17 cellular contexts compared by ENCODE assay signal in the genomic region with DNA sequence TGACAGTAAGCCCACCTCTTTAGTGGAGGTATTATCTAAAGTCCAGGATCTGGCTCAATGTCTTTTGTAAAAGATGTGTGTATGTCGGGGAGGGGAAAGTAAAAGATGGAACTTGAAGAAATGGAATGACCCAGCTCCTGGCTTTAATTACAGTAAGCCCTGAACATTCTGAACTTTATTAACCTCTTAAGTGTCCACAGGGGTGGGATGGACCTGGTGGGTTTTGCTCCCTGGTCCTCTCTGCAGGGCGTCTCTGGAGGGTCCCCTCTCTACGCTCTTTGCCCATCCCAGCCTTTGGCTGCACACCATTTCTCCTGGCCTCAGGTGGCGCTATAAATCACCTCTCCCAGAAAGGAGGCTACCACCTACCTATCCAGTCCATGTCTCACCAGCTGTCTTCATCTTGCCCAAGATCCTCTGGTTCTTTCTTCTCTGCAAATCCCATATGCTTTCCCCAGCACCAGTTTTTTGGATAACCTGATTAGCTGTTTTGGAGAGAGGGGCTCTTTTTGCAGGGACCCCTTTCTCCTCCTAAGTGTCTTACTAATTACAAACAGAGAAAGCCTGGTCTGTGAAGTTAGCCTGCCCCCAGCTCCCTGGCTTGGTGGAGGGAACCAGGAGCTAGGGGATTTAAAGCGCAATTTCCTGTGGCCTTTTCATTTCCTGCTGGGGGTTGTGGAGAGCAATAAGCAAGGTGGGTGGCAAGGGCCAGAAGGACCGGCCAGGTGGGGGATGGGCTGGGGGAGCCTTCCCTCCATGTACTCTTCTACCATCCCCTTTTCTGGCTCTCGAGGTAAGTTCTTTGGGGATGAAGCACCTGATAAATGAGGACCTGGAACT. TPM values are rescaled to one million over a fixed set of nuclear protein-coding genes. Genes with fewer than 3 reads are reported as not detected.
A peak's percentile ranks its signal among the peaks of the same experiment; 100 is the strongest.
DNase-seq lines count a peak whose midpoint lies in the region; ATAC-seq and TF ChIP-seq lines count a peak whose summit lies in the region.
"Had no signal": no experiment of that assay in that cellular context is flagged by ENCODE, and none has a peak within 500 bp of the region (broad histone marks: within the 10 kb centered on the region; RNA-seq: fewer than 3 reads in every experiment).

No MANE protein-coding gene starts in this region.

- H3K4me3 ChIP-seq in endodermal cell (ENCODE audit: low read length) (no peak overlapping the region), uterus (no peak overlapping the region)
- H3K4me3 ChIP-seq: colonic mucosa had no signal

- TF ChIP-seq POLR2A in uterus (IDR thresholded peaks at IDR 0.05): no peak

- intact Hi-C loops in uterus (cut with DNase I; ENCODE audit: low total_unique reads): no loop called here

- H3K27ac ChIP-seq in endodermal cell (ENCODE audit: low read depth, low read length) (no peak overlapping the region), uterus (peak overlapping the region; percentile 23 to 57)
- H3K27ac ChIP-seq: colonic mucosa, HL-60 had no signal

- H3K9me3 ChIP-seq in endodermal cell (ENCODE audit: control insufficient read depth, low read length) (no peaks in the 10 kb centered on the region), uterus (no peaks in the 10 kb centered on the region)
- H3K9me3 ChIP-seq: colonic mucosa had no signal

- ATAC-seq in activated CD8-positive, alpha-beta memory T cell treated with anti-CD3 and anti-CD28 coated beads, Interleukin-2, amount 10 ng/mL, durations not matched to agents 7 days and 5 days: no peak
- ATAC-seq: activated CD4-positive, CD25-positive, alpha-beta regulatory T cell treated with anti-CD3 and anti-CD28 coated beads, Interleukin-2, amount 50 U/mL, for 24 hours had no signal

- no peak overlapping the region for H3K4me3 Mint-ChIP-seq in activated CD8-positive, alpha-beta memory T cell treated with anti-CD3 and anti-CD28 coated beads, Interleukin-2, amount 10 ng/mL, durations not matched to agents 7 days and 5 days
- no peak overlapping the region for H3K4me3 Mint-ChIP-seq in endodermal cell

- H3K27me3 ChIP-seq in endodermal cell (ENCODE audit: control insufficient read depth, insufficient read depth, low read length, poor library complexity, severe bottlenecking) (peaks cover 78% of the 10 kb centered on the region), uterus (peaks cover 0 to 4% of the 10 kb centered on the region in 2 donors)

- peaks cover 30% of the 10 kb centered on the region for H3K27me3 Mint-ChIP-seq in activated CD8-positive, alpha-beta memory T cell treated with anti-CD3 and anti-CD28 coated beads, Interleukin-2, amount 10 ng/mL, durations not matched to agents 7 days and 5 days
- H3K27me3 Mint-ChIP-seq in endodermal cell (ENCODE audit: insufficient read depth): peaks cover 23% of the 10 kb centered on the region

- H3K9me3 Mint-ChIP-seq in activated CD8-positive, alpha-beta memory T cell treated with anti-CD3 and anti-CD28 coated beads, Interleukin-2, amount 10 ng/mL, durations not matched to agents 7 days and 5 days (ENCODE audit: low read depth): no peaks in the 10 kb centered on the region
- no peaks in the 10 kb centered on the region for H3K9me3 Mint-ChIP-seq in endodermal cell

- TF ChIP-seq CTCF in endodermal cell (conservative IDR thresholded peaks at IDR 0.05): peak; percentile 72
- TF ChIP-seq CTCF in uterus (IDR thresholded peaks at IDR 0.05): no peak

- H3K36me3 ChIP-seq in endodermal cell (ENCODE audit: control insufficient read depth, insufficient read depth, low read length) (no peaks in the 10 kb centered on the region), uterus (no peaks in the 10 kb centered on the region)
- H3K36me3 ChIP-seq: colonic mucosa had no signal

- H3K4me1 ChIP-seq in endodermal cell (ENCODE audit: control insufficient read depth, insufficient read depth, low read length): no peaks in the 10 kb centered on the region
- H3K4me1 ChIP-seq in uterus: no peaks in the 10 kb centered on the region

- DNase-seq in activated CD8-positive, alpha-beta memory T cell treated with anti-CD3 and anti-CD28 coated beads, Interleukin-2, amount 10 ng/mL, durations not matched to agents 7 days and 5 days: no peak
- no peak for DNase-seq in activated CD8-positive, alpha-beta memory T cell treated with anti-CD3 and anti-CD28 coated beads, Interleukin-2, amount 50 U/mL, for 48 hours
- DNase-seq in NCI-H69 (lab: John Stamatoyannopoulos, UW) (peak; percentile 37), endodermal cell (peak; percentile 82), uterus (no peak), NCI-H1694 (lab: John Stamatoyannopoulos, UW) (no peak), kidney tubule cell (ENCODE audit: low spot score) (no peak)
- no peak for DNase-seq in stimulated activated naive CD4-positive, alpha-beta T cell treated with Interleukin-2 at 50 U/mL for 16 hours (lab: John Stamatoyannopoulos, UW)
- DNase-seq: ACHN; activated T-cell treated with anti-CD3 and anti-CD28 coated beads, Interleukin-2, amount 50 U/mL, for 1 hour; colonic mucosa; nucleus accumbens; OCI-M1 had no signal

- H3K9ac ChIP-seq in endodermal cell (ENCODE audit: extremely low read depth, low read length, poor library complexity, severe bottlenecking): no peak overlapping the region

- peaks cover 24% of the 10 kb centered on the region for H3K4me1 Mint-ChIP-seq in activated CD8-positive, alpha-beta memory T cell treated with anti-CD3 and anti-CD28 coated beads, Interleukin-2, amount 10 ng/mL, durations not matched to agents 7 days and 5 days
- H3K4me1 Mint-ChIP-seq in endodermal cell: peaks cover 16% of the 10 kb centered on the region

- peak overlapping the region; percentile 1 for H3K27ac Mint-ChIP-seq in activated CD8-positive, alpha-beta memory T cell treated with anti-CD3 and anti-CD28 coated beads, Interleukin-2, amount 10 ng/mL, durations not matched to agents 7 days and 5 days
- no peak overlapping the region for H3K27ac Mint-ChIP-seq in endodermal cell

- no peaks in the 10 kb centered on the region for H3K36me3 Mint-ChIP-seq in activated CD8-positive, alpha-beta memory T cell treated with anti-CD3 and anti-CD28 coated beads, Interleukin-2, amount 10 ng/mL, durations not matched to agents 7 days and 5 days
- no peaks in the 10 kb centered on the region for H3K36me3 Mint-ChIP-seq in endodermal cell (ENCODE audit: low read depth)

- WGBS in endodermal cell (ENCODE audit: insufficient coverage in 1 of 2, insufficient read length in 1 of 2), 2 experiments: 66 to 73% methylated on average over 4 to 6 of the region's 7 CpGs

- CTCF ChIA-PET in activated CD8-positive, alpha-beta memory T cell treated with anti-CD3 and anti-CD28 coated beads, Interleukin-2, amount 10 ng/mL, durations not matched to agents 7 days and 5 days (lab: Charles Lee): interaction anchor here (0.6 to 9.4 kb wide), 5 partner anchors 13 to 244 kb away, joined by 3 to 165 read pairs (median 20); partner anchors contain the start of gene ATP5MC2

RNA-seq across cellular contexts. Expression of gene CISTR, which starts 3.9 kb away (rescaled TPM):
- total RNA-seq in activated CD8-positive, alpha-beta memory T cell treated with anti-CD3 and anti-CD28 coated beads, Interleukin-2, amount 10 ng/mL, durations not matched to agents 7 days and 5 days: not detected
- total RNA-seq in endodermal cell (not detected), uterus (not detected)
- polyA plus RNA-seq in endodermal cell (2013, experiment 1 of 2): not detected
- not detected for polyA plus RNA-seq in endodermal cell (2013, experiment 2 of 2)
- total RNA-seq: colonic mucosa, lung microvascular endothelial cell, M059J had no signal

RNA-seq across cellular contexts. Expression of gene CALCOCO1, which starts 28.4 kb away (rescaled TPM):
- 10 to 100 TPM; 39.0 to 40.0 TPM for total RNA-seq in activated CD8-positive, alpha-beta memory T cell treated with anti-CD3 and anti-CD28 coated beads, Interleukin-2, amount 10 ng/mL, durations not matched to agents 7 days and 5 days
- total RNA-seq in endodermal cell: 10 to 100 TPM; 41.4 to 45.7 TPM
- polyA plus RNA-seq in endodermal cell (2013, experiment 1 of 2): 72.2 TPM
- polyA plus RNA-seq in endodermal cell (2013, experiment 2 of 2): 59.0 TPM
- 100 to 1,000 TPM; 121 to 219 (median 152) TPM for total RNA-seq in uterus

Comparison
In these comparisons a context has a peak if more than half of its experiments do, and no peak if none do; other contexts are left out.
1. DNase-seq: peak in NCI-H69 (single experiment) and endodermal cell (single experiment); none in activated CD8-positive, alpha-beta memory T cell treated with anti-CD3 and anti-CD28 coated beads, Interleukin-2, amount 10 ng/mL, durations not matched to agents 7 days and 5 days (single experiment), activated CD8-positive, alpha-beta memory T cell treated with anti-CD3 and anti-CD28 coated beads, Interleukin-2, amount 50 U/mL, for 48 hours (single experiment), uterus (0 of 2), NCI-H1694 (single experiment), stimulated activated naive CD4-positive, alpha-beta T cell treated with Interleukin-2 at 50 U/mL for 16 hours (single experiment) and kidney tubule cell (single experiment).